8 cellular contexts compared by ENCODE assay signal in the genomic region with DNA sequence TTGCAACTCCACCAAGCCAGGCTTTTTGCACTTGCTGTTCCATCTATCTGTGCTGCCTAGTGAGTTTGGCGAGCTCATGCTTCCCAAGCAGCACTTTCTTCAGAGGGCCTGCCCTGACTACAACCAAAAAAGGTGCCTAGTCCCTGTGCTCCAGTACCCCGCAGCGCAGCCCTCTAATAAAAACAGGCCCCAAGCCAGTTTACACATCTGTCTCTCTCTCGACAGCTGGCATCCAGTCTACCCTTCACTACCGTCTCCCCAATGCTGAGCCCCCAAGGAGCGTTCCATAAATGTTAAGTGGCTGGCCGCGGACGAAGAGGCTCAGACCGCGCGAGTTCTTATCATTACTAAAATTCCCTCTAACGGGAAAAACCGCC. TPM values are rescaled to one million over a fixed set of nuclear protein-coding genes. Genes with fewer than 3 reads are reported as not detected.
A peak's percentile ranks its signal among the peaks of the same experiment; 100 is the strongest.
DNase-seq lines count a peak whose midpoint lies in the region; ATAC-seq and TF ChIP-seq lines count a peak whose summit lies in the region.

No MANE protein-coding gene starts in this region.

- peak overlapping the region; percentile 91 for H2AFZ ChIP-seq in Loucy (ENCODE audit: low read length)

- no peaks in the 10 kb centered on the region for H3K9me2 ChIP-seq in Loucy (replicated peaks; ENCODE audit: low read depth, low read length)

- H3K79me2 ChIP-seq in Loucy (ENCODE audit: insufficient read depth, low read length): peaks cover 56% of the 10 kb centered on the region

- TF ChIP-seq POLR2A in thyroid gland (IDR thresholded peaks at IDR 0.05): no peak

- no peaks in the 10 kb centered on the region for H3K9me3 ChIP-seq in Loucy (ENCODE audit: insufficient read depth, low read depth, low read length)
- no peaks in the 10 kb centered on the region for H3K9me3 ChIP-seq in liver (ENCODE audit: control insufficient read depth in 4 of 4, low read length in 3 of 4)
- no peaks in the 10 kb centered on the region for H3K9me3 ChIP-seq in thyroid gland

- ATAC-seq in GM19452 (IDR thresholded peaks at IDR 0.05; ENCODE audit: unreplicated experiment): peak; percentile 9
- ATAC-seq in GM18861 (IDR thresholded peaks at IDR 0.05; ENCODE audit: unreplicated experiment): no peak

- H3K36me3 ChIP-seq in Loucy (ENCODE audit: insufficient read depth, low read length): no peaks in the 10 kb centered on the region
- no peaks in the 10 kb centered on the region for H3K36me3 ChIP-seq in liver (ENCODE audit: control insufficient read depth in 4 of 4, insufficient read depth in 3 of 4, low read depth in 1 of 4, low read length in 3 of 4)
- no peaks in the 10 kb centered on the region for H3K36me3 ChIP-seq in thyroid gland

- DNase-seq in AG09309 (ENCODE audit: low read depth) (no peak), cardiac fibroblast (ENCODE audit: low read depth in 2 of 2) (no peak), thyroid gland (no peak), T1000 (lab: John Stamatoyannopoulos, UW) (no peak)

- H3K4me3 ChIP-seq in AG09309 (ENCODE audit: control insufficient read depth, low read depth, low read length): peak overlapping the region; percentile 93
- H3K4me3 ChIP-seq in Loucy (ENCODE audit: low read length, poor library complexity, severe bottlenecking): peak overlapping the region; percentile 99
- peak overlapping the region; percentile 99 for H3K4me3 ChIP-seq in cardiac fibroblast (replicated peaks in 1 of 2; ENCODE audit: low read depth in 2 of 2, low read length in 2 of 2)
- H3K4me3 ChIP-seq in liver (ENCODE audit: low read depth in 1 of 3, low read length in 3 of 3): peak overlapping the region; percentile 77 to 98 (median 97)
- H3K4me3 ChIP-seq in thyroid gland (replicated peaks in 1 of 3): peak overlapping the region; percentile 81 to 95 (median 90)

- H3K27me3 ChIP-seq in Loucy (ENCODE audit: insufficient read depth, low read length, poor library complexity, severe bottlenecking) (peaks cover 3% of the 10 kb centered on the region), liver (ENCODE audit: control insufficient read depth in 4 of 4, insufficient read depth in 4 of 4, low read length in 3 of 4) (no peaks in the 10 kb centered on the region), thyroid gland (no peaks in the 10 kb centered on the region)

- TF ChIP-seq CTCF in AG09309 (IDR thresholded peaks at IDR 0.05; ENCODE audit: control insufficient read depth, insufficient read depth, low read depth, low read length, missing control alignments): no peak
- no peak for TF ChIP-seq CTCF in Loucy (conservative IDR thresholded peaks at IDR 0.05; ENCODE audit: low read length)
- TF ChIP-seq CTCF in cardiac fibroblast (IDR thresholded peaks at IDR 0.05; ENCODE audit: low read depth, low read length): no peak
- no peak for TF ChIP-seq CTCF in liver (IDR thresholded peaks at IDR 0.05; ENCODE audit: low read depth, low read length, missing input control)
- TF ChIP-seq CTCF in thyroid gland (IDR thresholded peaks at IDR 0.05): no peak

- under 1% methylated on average over 14 of the region's 14 CpGs for WGBS in liver
- WGBS in thyroid gland, 2 donors: 0 to 1% methylated on average over 6 to 14 of the region's 14 CpGs

- no peaks in the 10 kb centered on the region for H3F3A ChIP-seq in Loucy (ENCODE audit: low read depth)

- H3K4me1 ChIP-seq in Loucy (ENCODE audit: insufficient read depth, low read length, poor library complexity, severe bottlenecking) (peaks cover 37% of the 10 kb centered on the region), liver (ENCODE audit: control insufficient read depth in 4 of 4, insufficient read depth in 4 of 4, low read length in 3 of 4) (peaks cover 6 to 44% (median 26%) of the 10 kb centered on the region in 4 donors), thyroid gland (peaks cover 10 to 16% of the 10 kb centered on the region in 2 donors)

- no peak for TF ChIP-seq RAD21 in liver (IDR thresholded peaks at IDR 0.05)

- H3K4me2 ChIP-seq in Loucy (ENCODE audit: low read depth, low read length, poor library complexity, severe bottlenecking): peak overlapping the region; percentile 85

- H4K20me1 ChIP-seq in Loucy (ENCODE audit: insufficient read depth, low read length, poor library complexity, severe bottlenecking): peaks cover 54% of the 10 kb centered on the region

- peak overlapping the region; percentile 62 to 65 for H3K27ac ChIP-seq in liver (ENCODE audit: low read depth in 1 of 2, low read length in 2 of 2)
- peak overlapping the region; percentile 30 to 85 (median 61) for H3K27ac ChIP-seq in thyroid gland

- intact Hi-C loops in thyroid gland (cut with DNase I): loop anchor here (10.0 kb wide), 1 partner anchor 210 kb away; the partner anchor contains the start of gene RB1

- H3K9ac ChIP-seq in Loucy (ENCODE audit: low read depth, low read length, poor library complexity, severe bottlenecking) (peak overlapping the region; percentile 97), liver (ENCODE audit: low read depth in 1 of 2, low read length in 2 of 2) (peak overlapping the region; percentile 88)

TF ChIP-seq in liver, 16 proteins besides CTCF, POLR2A, EP300 and RAD21:
- no peak for TF ChIP-seq GABPA (IDR thresholded peaks at IDR 0.05 in 1 of 2, conservative IDR thresholded peaks at IDR 0.05 in 1 of 2)
- no peak for TF ChIP-seq SP1 (IDR thresholded peaks at IDR 0.05)
- no peak for TF ChIP-seq FOXA2 (IDR thresholded peaks at IDR 0.05)
- TF ChIP-seq FOXA1 (IDR thresholded peaks at IDR 0.05): no peak
- TF ChIP-seq, protein P1, sequence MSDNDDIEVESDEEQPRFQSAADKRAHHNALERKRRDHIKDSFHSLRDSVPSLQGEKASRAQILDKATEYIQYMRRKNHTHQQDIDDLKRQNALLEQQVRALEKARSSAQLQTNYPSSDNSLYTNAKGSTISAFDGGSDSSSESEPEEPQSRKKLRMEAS (IDR thresholded peaks at IDR 0.05): no peak
- no peak for TF ChIP-seq HNF4G (IDR thresholded peaks at IDR 0.05)
- TF ChIP-seq ZBTB33 (IDR thresholded peaks at IDR 0.05): no peak
- no peak for TF ChIP-seq ATF3 (IDR thresholded peaks at IDR 0.05)
- no peak for TF ChIP-seq HNF4A (conservative IDR thresholded peaks at IDR 0.05)
- TF ChIP-seq TAF1 (conservative IDR thresholded peaks at IDR 0.05): no peak
- TF ChIP-seq NR2F2 (IDR thresholded peaks at IDR 0.05): no peak
- no peak for TF ChIP-seq EGR1 (IDR thresholded peaks at IDR 0.05; ENCODE audit: low read depth in 2 of 2)
- no peak for TF ChIP-seq YY1 (IDR thresholded peaks at IDR 0.05)
- no peak for TF ChIP-seq JUND (IDR thresholded peaks at IDR 0.05)
- no peak for TF ChIP-seq RXRA (IDR thresholded peaks at IDR 0.05)
- no peak for TF ChIP-seq REST (IDR thresholded peaks at IDR 0.05)

RNA-seq across cellular contexts. Expression of gene MED4, which starts 0.5 kb away (rescaled TPM):
- 10 to 100 TPM; 18.2 to 22.8 TPM for total RNA-seq in liver
- 10 to 100 TPM; 22.3 to 32.4 TPM for polyA plus RNA-seq in liver
- total RNA-seq in thyroid gland: 10 to 100 TPM; 32.8 to 36.8 (median 34.5) TPM

RNA-seq across cellular contexts. Expression of gene NUDT15, which starts 56.9 kb away (rescaled TPM):
- 1 to 10 TPM; 6.0 to 7.7 TPM for total RNA-seq in liver
- polyA plus RNA-seq in liver: 1 to 10 TPM; 6.5 to 7.3 TPM
- total RNA-seq in thyroid gland: 10 to 100 TPM; 12.8 to 19.0 (median 15.9) TPM
